Comparison of ENCODE assay signal across 10 cellular contexts in genomic region chr2:176087330-176088047, GRCh38. TPM values are rescaled to one million over a fixed set of nuclear protein-coding genes. Genes with fewer than 3 reads are reported as not detected.
DNase-seq lines count a peak whose midpoint lies in the region; ATAC-seq and TF ChIP-seq lines count a peak whose summit lies in the region.
"Had no signal": no experiment of that assay in that cellular context is flagged by ENCODE, and none has a peak within 500 bp of the region (broad histone marks: within the 10 kb centered on the region; RNA-seq: fewer than 3 reads in every experiment).

No MANE protein-coding gene starts in this region.

- peak in 1 of 10 experiments; percentile 24 for DNase-seq in CD4-positive, alpha-beta T cell
- no peak for DNase-seq in NT2/D1 (ENCODE audit: low read depth, low spot score)
- no peak for DNase-seq in NCI-H510A treated with DMSO at 0.1 percent for 48 hours (lab: John Stamatoyannopoulos, UW)
- no peak for DNase-seq in immature natural killer cell
- no peak for DNase-seq in CD1c-positive myeloid dendritic cell (ENCODE audit: extremely low spot score)

- 19 to 20% methylated on average over 26 to 28 of the region's 29 CpGs for WGBS in mesodermal cell (ENCODE audit: insufficient coverage in 2 of 2), 2 experiments

- TF ChIP-seq CTCF in CD4-positive, alpha-beta T cell (IDR thresholded peaks at IDR 0.05): no peak

- POLR2A ChIA-PET in CD4-positive, alpha-beta T cell (lab: Charles Lee): interaction anchor here (1.5 kb wide), 1 partner anchor 10 kb away, joined by 4 read pairs; no protein-coding TSS in a partner anchor

- H3K4me1 Mint-ChIP-seq in CD4-positive, alpha-beta T cell (ENCODE audit: low read depth): peaks cover 33% of the 10 kb centered on the region
- H3K4me1 Mint-ChIP-seq in immature natural killer cell: peaks cover 15 to 18% of the 10 kb centered on the region in 2 donors

- H3K9me3 ChIP-seq in CD4-positive, alpha-beta T cell (ENCODE audit: control insufficient read depth, low read length): peaks cover 32% of the 10 kb centered on the region
- H3K9me3 ChIP-seq in NT2/D1 (ENCODE audit: insufficient read depth, low read length) (peaks cover 11% of the 10 kb centered on the region; the same call in 1 of the 2 replicates), mesodermal cell (ENCODE audit: control insufficient read depth, low read length) (no peaks in the 10 kb centered on the region)

- ATAC-seq in CD4-positive, alpha-beta T cell (ENCODE audit: poor library complexity): no peak
- ATAC-seq: stimulated activated effector memory CD8-positive, alpha-beta T cell treated with anti-CD3 and anti-CD28 coated beads, Interleukin-12 subunit alpha, Interleukin-12 subunit beta, amount 100 ng/mL, for 72 hours had no signal

- H3K27ac Mint-ChIP-seq in CD4-positive, alpha-beta T cell: peak overlapping the region; percentile 78
- H3K27ac Mint-ChIP-seq in immature natural killer cell: no peak overlapping the region
- H3K27ac Mint-ChIP-seq: stimulated activated effector memory CD8-positive, alpha-beta T cell treated with anti-CD3 and anti-CD28 coated beads, Interleukin-12 subunit alpha, Interleukin-12 subunit beta, amount 100 ng/mL, for 72 hours had no signal

- peaks cover 98% of the 10 kb centered on the region for H3K27me3 Mint-ChIP-seq in CD4-positive, alpha-beta T cell
- H3K27me3 Mint-ChIP-seq in immature natural killer cell (ENCODE audit: low read depth in 3 of 3): peaks cover 66 to 94% (median 89%) of the 10 kb centered on the region in 3 donors

- H3K27ac ChIP-seq in CD4-positive, alpha-beta T cell (ENCODE audit: low read depth, low read length): no peak overlapping the region
- no peak overlapping the region for H3K27ac ChIP-seq in mesodermal cell (ENCODE audit: low read depth, low read length, severe bottlenecking)
- H3K27ac ChIP-seq: PC-9 had no signal

- CTCF ChIA-PET in CD4-positive, alpha-beta T cell (lab: Charles Lee): no interaction called here

- intact Hi-C loops in CD4-positive, alpha-beta T cell (cut with DNase I, micrococcal nuclease): loop anchor here in 1 of 2 experiments (5.0 to 10.0 kb wide), 2 partner anchors 45 to 1753 kb away; partner anchors contain the start of gene SP9

- H3K4me3 Mint-ChIP-seq in CD4-positive, alpha-beta T cell: peak overlapping the region; percentile 72
- H3K4me3 Mint-ChIP-seq in immature natural killer cell: peak overlapping the region in 2 of 5 donors; percentile 17 to 78

- H3K4me1 ChIP-seq in NT2/D1 (ENCODE audit: insufficient read depth, insufficient read length): peaks cover 3% of the 10 kb centered on the region
- peaks cover 21% of the 10 kb centered on the region for H3K4me1 ChIP-seq in mesodermal cell (ENCODE audit: control insufficient read depth, insufficient read depth, low read length, poor library complexity, severe bottlenecking)

- H3K36me3 ChIP-seq in NT2/D1 (ENCODE audit: insufficient read depth, insufficient read length, low read length) (no peaks in the 10 kb centered on the region), mesodermal cell (ENCODE audit: control insufficient read depth, insufficient read depth, low read length) (no peaks in the 10 kb centered on the region)

- peak overlapping the region; percentile 88 for H3K9ac ChIP-seq in NT2/D1 (ENCODE audit: insufficient read length, low read depth)

- peaks cover 97% of the 10 kb centered on the region for H3K27me3 ChIP-seq in CD4-positive, alpha-beta T cell (ENCODE audit: control insufficient read depth, insufficient read depth, low read length)
- peaks cover 97% of the 10 kb centered on the region for H3K27me3 ChIP-seq in NT2/D1 (ENCODE audit: insufficient read depth, insufficient read length)

- H3K4me3 ChIP-seq in NT2/D1 (ENCODE audit: insufficient read length, low read depth) (peak overlapping the region; percentile 76), mesodermal cell (ENCODE audit: extremely low read depth, insufficient read depth, low read length, poor library complexity, severe bottlenecking) (peak overlapping the region; percentile 26)
- H3K4me3 ChIP-seq: PC-9 had no signal

- H3K36me3 Mint-ChIP-seq in CD4-positive, alpha-beta T cell (ENCODE audit: low read depth): peaks cover 37% of the 10 kb centered on the region
- H3K36me3 Mint-ChIP-seq in immature natural killer cell: peaks cover 0 to 11% (median 3%) of the 10 kb centered on the region in 3 donors

- peaks cover 10% of the 10 kb centered on the region for H3K9me3 Mint-ChIP-seq in CD4-positive, alpha-beta T cell
- H3K9me3 Mint-ChIP-seq in immature natural killer cell: peaks cover 0 to 38% (median 10%) of the 10 kb centered on the region in 6 donors
- H3K9me3 Mint-ChIP-seq: stimulated activated effector memory CD8-positive, alpha-beta T cell treated with anti-CD3 and anti-CD28 coated beads, Interleukin-12 subunit alpha, Interleukin-12 subunit beta, amount 100 ng/mL, for 72 hours had no signal

RNA-seq across cellular contexts. Expression of gene EVX2, which starts 3.7 kb away (rescaled TPM):
- total RNA-seq in CD4-positive, alpha-beta T cell: not detected
- 0.41 TPM for polyA plus RNA-seq in mesodermal cell (2013, experiment 1 of 2)
- 0.15 TPM for polyA plus RNA-seq in mesodermal cell (2013, experiment 2 of 2)
- polyA plus RNA-seq in immature natural killer cell: not detected
- total RNA-seq: PC-9; T-helper 2 cell treated with Interferon-gamma antibody and Interleukin-4, amounts not matched to agents 100 ng/mL and 5 ng/mL, for 36 hours had no signal
- polyA plus RNA-seq: adipose tissue had no signal

RNA-seq across cellular contexts. Expression of gene HOXD13, which starts 5.0 kb away (rescaled TPM):
- not detected for total RNA-seq in CD4-positive, alpha-beta T cell
- polyA plus RNA-seq in mesodermal cell (2013, experiment 1 of 2): 0.52 TPM
- polyA plus RNA-seq in mesodermal cell (2013, experiment 2 of 2): 0.86 TPM
- polyA plus RNA-seq in immature natural killer cell: not detected
- total RNA-seq: PC-9; T-helper 2 cell treated with Interferon-gamma antibody and Interleukin-4, amounts not matched to agents 100 ng/mL and 5 ng/mL, for 36 hours had no signal

RNA-seq across cellular contexts. Expression of gene HOXD12, which starts 12.1 kb away (rescaled TPM):
- not detected for total RNA-seq in CD4-positive, alpha-beta T cell
- polyA plus RNA-seq in mesodermal cell (2013, experiment 1 of 2): not detected
- not detected for polyA plus RNA-seq in mesodermal cell (2013, experiment 2 of 2)
- polyA plus RNA-seq in immature natural killer cell: not detected
- total RNA-seq: PC-9; T-helper 2 cell treated with Interferon-gamma antibody and Interleukin-4, amounts not matched to agents 100 ng/mL and 5 ng/mL, for 36 hours had no signal
- polyA plus RNA-seq: adipose tissue had no signal

RNA-seq across cellular contexts. Expression of gene HOXD11, which starts 19.6 kb away (rescaled TPM):
- total RNA-seq in CD4-positive, alpha-beta T cell: not detected
- polyA plus RNA-seq in mesodermal cell (2013, experiment 1 of 2): 1.2 TPM
- 0.96 TPM for polyA plus RNA-seq in mesodermal cell (2013, experiment 2 of 2)
- polyA plus RNA-seq in immature natural killer cell: not detected
- total RNA-seq: PC-9; T-helper 2 cell treated with Interferon-gamma antibody and Interleukin-4, amounts not matched to agents 100 ng/mL and 5 ng/mL, for 36 hours had no signal

RNA-seq across cellular contexts. Expression of gene HOXD10, which starts 29.1 kb away (rescaled TPM):
- total RNA-seq in CD4-positive, alpha-beta T cell: not detected
- polyA plus RNA-seq in mesodermal cell (2013, experiment 1 of 2): 1.9 TPM
- 0.96 TPM for polyA plus RNA-seq in mesodermal cell (2013, experiment 2 of 2)
- polyA plus RNA-seq in immature natural killer cell: not detected
- total RNA-seq: PC-9; T-helper 2 cell treated with Interferon-gamma antibody and Interleukin-4, amounts not matched to agents 100 ng/mL and 5 ng/mL, for 36 hours had no signal
